Comparison of ENCODE assay signal across 15 cellular contexts in genomic region chr7:127123220-127123619, GRCh38.
DNase-seq lines count a peak whose midpoint lies in the region; ATAC-seq lines count a peak whose summit lies in the region.
"Had no signal": no experiment of that assay in that cellular context is flagged by ENCODE, and none has a peak within 500 bp of the region (broad histone marks: within the 10 kb centered on the region; RNA-seq: fewer than 3 reads in every experiment).

No MANE protein-coding gene starts in this region.

- ATAC-seq in GM21515 (IDR thresholded peaks at IDR 0.05; ENCODE audit: unreplicated experiment), result no peak
- ATAC-seq: A549, GM12878 had no signal

- DNase-seq in DMS79 treated with DMSO at 0.1 percent for 48 hours (lab: John Stamatoyannopoulos, UW), result peak; percentile 58
- DNase-seq in DMS79 (lab: John Stamatoyannopoulos, UW), result no peak
- DNase-seq in NCI-H748 (lab: John Stamatoyannopoulos, UW; ENCODE audit: unreplicated experiment), result peak; percentile 27
- no peak for DNase-seq in NCI-H748 treated with DMSO at 0.1 percent for 48 hours (lab: John Stamatoyannopoulos, UW)
- peak; percentile 65 for DNase-seq in NCI-H2171 treated with DMSO at 0.1 percent for 48 hours (lab: John Stamatoyannopoulos, UW)
- no peak for DNase-seq in GM19240 (ENCODE audit: insufficient read length, low spot score)
- DNase-seq: AML-193; CD4-positive, alpha-beta T cell; DND-41; EL; GM23248; HCEC 1CT had no signal

Comparison
In these comparisons a context has a peak if more than half of its experiments do, and no peak if none do; other contexts are left out.
1. DNase-seq: peak in DMS79 treated with DMSO at 0.1 percent for 48 hours (single experiment), NCI-H748 (single experiment) and NCI-H2171 treated with DMSO at 0.1 percent for 48 hours (single experiment); none in DMS79 (single experiment), NCI-H748 treated with DMSO at 0.1 percent for 48 hours (single experiment) and GM19240 (single experiment).